Comparison of ENCODE assay signal across 21 cellular contexts in genomic region chr1:112767646-112768045, GRCh38. TPM values are rescaled to one million over a fixed set of nuclear protein-coding genes. Genes with fewer than 3 reads are reported as not detected.
A peak's percentile ranks its signal among the peaks of the same experiment; 100 is the strongest.
DNase-seq lines count a peak whose midpoint lies in the region; ATAC-seq, FAIRE-seq and TF ChIP-seq lines count a peak whose summit lies in the region.
"Had no signal": no experiment of that assay in that cellular context is flagged by ENCODE, and none has a peak within 500 bp of the region (broad histone marks: within the 10 kb centered on the region; RNA-seq: fewer than 3 reads in every experiment).

No MANE protein-coding gene starts in this region.

- H2BK12ac ChIP-seq in H1 (ENCODE audit: low read depth, low read length): no peak overlapping the region

- no peak for ATAC-seq in PC-3
- no peak for ATAC-seq in HG03442 (IDR thresholded peaks at IDR 0.05; ENCODE audit: unreplicated experiment)
- ATAC-seq: A549, GM12878 had no signal

- H3K4me2 ChIP-seq in mammary epithelial cell (ENCODE audit: insufficient read depth, low read depth, low read length) (no peak overlapping the region), PC-3 (ENCODE audit: low read length) (no peak overlapping the region), H1 (ENCODE audit: insufficient read depth in 1 of 2, low read depth in 2 of 2, low read length in 2 of 2) (no peak overlapping the region)
- H3K4me2 ChIP-seq: A549 had no signal

- H3K9me2 ChIP-seq in PC-3 (replicated peaks; ENCODE audit: low read length): no peaks in the 10 kb centered on the region

- H3K9me3 ChIP-seq in mammary epithelial cell (replicated peaks; ENCODE audit: insufficient read depth, low read length): no peaks in the 10 kb centered on the region
- no peaks in the 10 kb centered on the region for H3K9me3 ChIP-seq in breast epithelium
- no peaks in the 10 kb centered on the region for H3K9me3 ChIP-seq in PC-3 (ENCODE audit: low read length)
- H3K9me3 ChIP-seq in H1 (ENCODE audit: insufficient read depth in 2 of 2, low read depth in 1 of 2, low read length in 1 of 2): no peaks in the 10 kb centered on the region; a peak in 1 of 4 replicates
- H3K9me3 ChIP-seq: A549, Caco-2 had no signal

- H4K20me1 ChIP-seq in mammary epithelial cell (ENCODE audit: insufficient read depth, low read length) (no peaks in the 10 kb centered on the region), PC-3 (ENCODE audit: low read length) (no peaks in the 10 kb centered on the region), H1 (replicated peaks in 1 of 2; ENCODE audit: control insufficient read depth in 1 of 2, insufficient read depth in 2 of 2, low read length in 2 of 2) (no peaks in the 10 kb centered on the region)

- no peaks in the 10 kb centered on the region for H3K27me3 ChIP-seq in mammary epithelial cell (ENCODE audit: insufficient read depth, low read length)
- H3K27me3 ChIP-seq in breast epithelium: no peaks in the 10 kb centered on the region
- no peaks in the 10 kb centered on the region for H3K27me3 ChIP-seq in PC-3 (ENCODE audit: low read length)
- no peaks in the 10 kb centered on the region; a peak in 1 of 7 replicates for H3K27me3 ChIP-seq in H1 (replicated peaks in 1 of 4; ENCODE audit: control insufficient read depth in 3 of 4, extremely low read depth in 1 of 4, insufficient read depth in 3 of 4, low read length in 3 of 4)

- H3F3A ChIP-seq in PC-3 (ENCODE audit: low read length, unreplicated experiment): no peaks in the 10 kb centered on the region

- no peaks in the 10 kb centered on the region; the same call in 1 of the 2 replicates for H3K23me2 ChIP-seq in H1 (ENCODE audit: low read depth, low read length)

- H2BK20ac ChIP-seq in H1 (ENCODE audit: low read length): no peak overlapping the region

- 89% methylated on average over 3 of the region's 3 CpGs for WGBS in mammary epithelial cell (ENCODE audit: low coverage, missing lambda C conversion rate)
- 87% methylated on average over 3 of the region's 3 CpGs; no CpG with 5 or more reads in 1 of the 2 experiments for WGBS in H1 (ENCODE audit: extremely low coverage in 1 of 2, insufficient coverage in 1 of 2, insufficient read length in 1 of 2, insufficient replicate concordance in 2 of 2, low coverage in 1 of 2, low lambda C conversion rate in 2 of 2, missing lambda C conversion rate in 1 of 2), 2 experiments

- peak; percentile 9 for DNase-seq in mammary epithelial cell
- no peak for DNase-seq in breast epithelium (ENCODE audit: low spot score in 2 of 2)
- peak; percentile 29 for DNase-seq in PC-3
- no peak for DNase-seq in H1 (ENCODE audit: low read depth in 1 of 2, low spot score in 2 of 2)
- DNase-seq in renal cortical epithelial cell (ENCODE audit: low read depth): peak; percentile 16
- no peak for DNase-seq in D341Med (ENCODE audit: low spot score)
- no peak for DNase-seq in GM12891 (ENCODE audit: insufficient read length, low spot score)
- DNase-seq: AML-193; Caco-2; CD4-positive, alpha-beta T cell; DMS153; DMS79; HCEC 1CT had no signal

- no peak overlapping the region for H2AK5ac ChIP-seq in H1 (ENCODE audit: low read depth, low read length)

- in situ Hi-C loops in mammary epithelial cell (cut with MboI; ENCODE audit: low sequenced_read_pairs in 2 of 2): no loop called here

- no peak overlapping the region for H2BK120ac ChIP-seq in H1 (replicated peaks; ENCODE audit: low read depth, low read length)

- no peak for TF ChIP-seq EP300 in H1 (IDR thresholded peaks at IDR 0.05; ENCODE audit: borderline replicate concordance in 1 of 2, low read depth in 2 of 2, low read length in 2 of 2)

- H3K79me2 ChIP-seq in mammary epithelial cell (ENCODE audit: insufficient read depth, low read length) (no peaks in the 10 kb centered on the region), PC-3 (ENCODE audit: low read length) (no peaks in the 10 kb centered on the region), H1 (ENCODE audit: control insufficient read depth in 1 of 2, insufficient read depth in 2 of 2, low read length in 2 of 2) (no peaks in the 10 kb centered on the region)

- H4K91ac ChIP-seq in H1 (replicated peaks; ENCODE audit: insufficient read length, low read length): peak overlapping the region; percentile 12

- H3K4ac ChIP-seq in H1 (replicated peaks; ENCODE audit: insufficient read length, low read depth, low read length): peak overlapping the region; percentile 32

- TF ChIP-seq POLR2A in breast epithelium (IDR thresholded peaks at IDR 0.05) (no peak), H1 (IDR thresholded peaks at IDR 0.05; ENCODE audit: control extremely low read depth in 1 of 2, low read depth in 2 of 2, low read length in 2 of 2) (no peak), GM12891 (IDR thresholded peaks at IDR 0.05; ENCODE audit: low read depth, low read length) (no peak)

- H3K9ac ChIP-seq in mammary epithelial cell (ENCODE audit: insufficient read depth, low read length) (no peak overlapping the region), PC-3 (ENCODE audit: low read length) (no peak overlapping the region), H1 (replicated peaks in 1 of 4; ENCODE audit: extremely low read depth in 1 of 4, low read depth in 3 of 4, low read length in 3 of 4) (no peak overlapping the region)

- no peak overlapping the region for H3K18ac ChIP-seq in H1 (ENCODE audit: extremely low read depth, low read length)

- peak overlapping the region; percentile 41; the same call in 1 of the 2 replicates for H4K8ac ChIP-seq in H1 (ENCODE audit: extremely low read depth, insufficient read depth, low read length)

- no TSS peak for BruUV-seq in mammary epithelial cell (replicated peaks; lab: Mats Ljungman, UMichigan)
- no TSS peak for BruUV-seq in PC-3 (replicated peaks; lab: Mats Ljungman, UMichigan)

- FAIRE-seq in H1 (lab: Jason Lieb, UNC) (no peak), GM12891 (lab: Jason Lieb, UNC) (no peak)
- FAIRE-seq: A549, GM12878, GM19239, H54 had no signal

- H3K27ac ChIP-seq in mammary epithelial cell (ENCODE audit: insufficient read depth, low read depth, low read length): no peak overlapping the region
- no peak overlapping the region for H3K27ac ChIP-seq in breast epithelium
- H3K27ac ChIP-seq in PC-3 (ENCODE audit: low read length): no peak overlapping the region
- H3K27ac ChIP-seq in H1 (ENCODE audit: low read depth, low read length): no peak overlapping the region
- H3K27ac ChIP-seq: 22Rv1, A549, C4-2B, HL-60 had no signal

- H3K4me1 ChIP-seq in mammary epithelial cell (ENCODE audit: insufficient read depth, low read length) (peaks cover 21% of the 10 kb centered on the region), breast epithelium (no peaks in the 10 kb centered on the region), PC-3 (ENCODE audit: insufficient read depth, low read length) (no peaks in the 10 kb centered on the region), H1 (replicated peaks in 1 of 4; ENCODE audit: control insufficient read depth in 3 of 4, insufficient read depth in 4 of 4, low read length in 3 of 4) (peaks cover 0 to 12% (median 1%) of the 10 kb centered on the region in 4 experiments; a peak in 4 of 7 replicates)
- H3K4me1 ChIP-seq: A549 had no signal

- POLR2A ChIA-PET in PC-3 (lab: Charles Lee; ENCODE audit: unreplicated experiment): interaction anchor here (0.6 kb wide), 1 partner anchor 373 kb away, joined by 3 read pairs; no protein-coding TSS in a partner anchor
- POLR2A ChIA-PET in H1 (lab: Charles Lee; ENCODE audit: partially characterized antibody): no interaction called here

- H2BK15ac ChIP-seq in H1 (ENCODE audit: low read length): no peak overlapping the region; the same call in 1 of the 2 replicates

- no peak overlapping the region for H4K5ac ChIP-seq in H1 (ENCODE audit: insufficient read length, low read depth, low read length)

- H2BK5ac ChIP-seq in H1 (ENCODE audit: low read depth, low read length): no peak overlapping the region

- no peak overlapping the region for H3K4me3 ChIP-seq in mammary epithelial cell (replicated peaks in 1 of 3; ENCODE audit: insufficient read depth in 1 of 3, low read depth in 2 of 3, low read length in 3 of 3)
- no peak overlapping the region for H3K4me3 ChIP-seq in breast epithelium
- H3K4me3 ChIP-seq in PC-3 (ENCODE audit: low read length): no peak overlapping the region
- no peak overlapping the region for H3K4me3 ChIP-seq in H1 (ENCODE audit: extremely low read depth in 1 of 4, insufficient read depth in 2 of 4, low read depth in 3 of 4, low read length in 4 of 4)
- H3K4me3 ChIP-seq: A549, GM12878 had no signal

- CTCF ChIA-PET in mammary epithelial cell (lab: Charles Lee; ENCODE audit: low non-redundant PET): no interaction called here
- CTCF ChIA-PET in PC-3 (lab: Charles Lee): no interaction called here
- CTCF ChIA-PET in H1 (lab: Charles Lee; ENCODE audit: partially characterized antibody): interaction anchor here (1.0 to 1.7 kb wide), 5 partner anchors 11 to 152 kb away, joined by 3 to 5 read pairs (median 3); no protein-coding TSS in a partner anchor

- H3K36me3 ChIP-seq in mammary epithelial cell (ENCODE audit: insufficient read depth, low read length) (no peaks in the 10 kb centered on the region), breast epithelium (no peaks in the 10 kb centered on the region), PC-3 (ENCODE audit: low read depth, low read length) (no peaks in the 10 kb centered on the region), H1 (ENCODE audit: control insufficient read depth in 2 of 4, insufficient read depth in 4 of 4, low read length in 3 of 4) (no peaks in the 10 kb centered on the region)

- TF ChIP-seq RAD21 in H1 (IDR thresholded peaks at IDR 0.05 in 1 of 2, conservative IDR thresholded peaks at IDR 0.05 in 1 of 2; ENCODE audit: low read depth in 2 of 2, low read length in 2 of 2): no peak

- H3K56ac ChIP-seq in H1 (replicated peaks; ENCODE audit: insufficient read length, low read depth, low read length): no peak overlapping the region

- intact Hi-C loops in mammary epithelial cell (cut with micrococcal nuclease): no loop called here
- intact Hi-C loops in breast epithelium (cut with DNase I; ENCODE audit: low total_unique reads): no loop called here
- intact Hi-C loops in PC-3 (cut with micrococcal nuclease): no loop called here

- no peak overlapping the region for H3K23ac ChIP-seq in H1 (ENCODE audit: insufficient read length)

- TF ChIP-seq CTCF in mammary epithelial cell (conservative IDR thresholded peaks at IDR 0.05 in 1 of 2, IDR thresholded peaks at IDR 0.05 in 1 of 2; ENCODE audit: extremely low read depth in 1 of 2, insufficient read depth in 1 of 2, low read depth in 1 of 2, low read length in 2 of 2) (no peak), breast epithelium (IDR thresholded peaks at IDR 0.05) (no peak), PC-3 (conservative IDR thresholded peaks at IDR 0.05; ENCODE audit: low read depth, low read length) (no peak), H1 (IDR thresholded peaks at IDR 0.05; ENCODE audit: control extremely low read depth in 1 of 3, insufficient read depth in 1 of 3, low read depth in 1 of 3, low read length in 3 of 3) (no peak)

- H3K79me1 ChIP-seq in H1 (ENCODE audit: low read depth, low read length): no peaks in the 10 kb centered on the region

- dilution Hi-C loops in mammary epithelial cell (cut with HindIII; ENCODE audit: low sequenced_read_pairs): no loop called here

- H3K14ac ChIP-seq in H1 (ENCODE audit: insufficient read length): no peak overlapping the region

- H2AFZ ChIP-seq in mammary epithelial cell (ENCODE audit: low read depth, low read length): no peak overlapping the region
- no peak overlapping the region for H2AFZ ChIP-seq in PC-3 (ENCODE audit: low read length)
- no peak overlapping the region for H2AFZ ChIP-seq in H1 (ENCODE audit: low read length)

RNA-seq across cellular contexts. Expression of gene PPM1J, which starts 52.5 kb away (rescaled TPM):
- total RNA-seq in mammary epithelial cell (1 to 10 TPM; 6.2 to 9.4 TPM), breast epithelium (1 to 10 TPM in 2 of 3 donors, under 1 TPM in 1; 0.32 to 5.3 (median 4.9) TPM), PC-3 (2014; rRNA removed) (0.80 and 1.4 TPM in 2 replicates), renal cortical epithelial cell (2.5 and 2.6 TPM in 2 replicates)
- polyA plus RNA-seq in mammary epithelial cell (6.2 TPM), H1 (2011; rRNA removed) (31.6 and 45.4 TPM in 2 replicates)
- 5.6 TPM for polyA minus RNA-seq in mammary epithelial cell
- total RNA-seq in H1 (2021; fragmentation: NEBNext Ultra II Directional; extraction: Animal tissue kit (Norgen Biotek cat#: 25700)): 17.5 and 19.4 TPM in 2 replicates
- 43.8 TPM for polyA plus RNA-seq in H1 (2011; cell fraction: cytosol; rRNA removed)
- 101 TPM for polyA plus RNA-seq in H1 (2011; cell fraction: nucleus; rRNA removed)
- polyA plus RNA-seq in H1 (2012, experiment 1 of 2): 15.5 to 27.2 TPM (median 24.1 TPM) in 4 replicates
- polyA plus RNA-seq in H1 (2012, experiment 2 of 2): 18.6 TPM
- 12.4 TPM for polyA plus RNA-seq in H1 (2013, experiment 1 of 2)
- polyA plus RNA-seq in H1 (2013, experiment 2 of 2): 12.1 TPM
- 10.0 and 10.3 TPM in 2 replicates for polyA minus RNA-seq in H1 (2011; rRNA and poly(A)+ RNA removed)
- polyA minus RNA-seq in H1 (2011; cell fraction: cytosol; rRNA and poly(A)+ RNA removed): 7.5 TPM
- polyA minus RNA-seq in H1 (2011; cell fraction: nucleus; rRNA and poly(A)+ RNA removed): 10.1 TPM
- 0.44 TPM for polyA plus RNA-seq in GM12891 (2012; ENCODE audit: low read depth, missing spikeins)

Comparison
In these comparisons a context has a peak if more than half of its experiments do, and no peak if none do; other contexts are left out.
1. DNase-seq: peak in mammary epithelial cell (single experiment), PC-3 (single experiment) and renal cortical epithelial cell (single experiment); none in breast epithelium (0 of 2), H1 (0 of 2), D341Med (single experiment) and GM12891 (single experiment).